Comparison of ENCODE assay signal across 8 cellular contexts in the genomic region with DNA sequence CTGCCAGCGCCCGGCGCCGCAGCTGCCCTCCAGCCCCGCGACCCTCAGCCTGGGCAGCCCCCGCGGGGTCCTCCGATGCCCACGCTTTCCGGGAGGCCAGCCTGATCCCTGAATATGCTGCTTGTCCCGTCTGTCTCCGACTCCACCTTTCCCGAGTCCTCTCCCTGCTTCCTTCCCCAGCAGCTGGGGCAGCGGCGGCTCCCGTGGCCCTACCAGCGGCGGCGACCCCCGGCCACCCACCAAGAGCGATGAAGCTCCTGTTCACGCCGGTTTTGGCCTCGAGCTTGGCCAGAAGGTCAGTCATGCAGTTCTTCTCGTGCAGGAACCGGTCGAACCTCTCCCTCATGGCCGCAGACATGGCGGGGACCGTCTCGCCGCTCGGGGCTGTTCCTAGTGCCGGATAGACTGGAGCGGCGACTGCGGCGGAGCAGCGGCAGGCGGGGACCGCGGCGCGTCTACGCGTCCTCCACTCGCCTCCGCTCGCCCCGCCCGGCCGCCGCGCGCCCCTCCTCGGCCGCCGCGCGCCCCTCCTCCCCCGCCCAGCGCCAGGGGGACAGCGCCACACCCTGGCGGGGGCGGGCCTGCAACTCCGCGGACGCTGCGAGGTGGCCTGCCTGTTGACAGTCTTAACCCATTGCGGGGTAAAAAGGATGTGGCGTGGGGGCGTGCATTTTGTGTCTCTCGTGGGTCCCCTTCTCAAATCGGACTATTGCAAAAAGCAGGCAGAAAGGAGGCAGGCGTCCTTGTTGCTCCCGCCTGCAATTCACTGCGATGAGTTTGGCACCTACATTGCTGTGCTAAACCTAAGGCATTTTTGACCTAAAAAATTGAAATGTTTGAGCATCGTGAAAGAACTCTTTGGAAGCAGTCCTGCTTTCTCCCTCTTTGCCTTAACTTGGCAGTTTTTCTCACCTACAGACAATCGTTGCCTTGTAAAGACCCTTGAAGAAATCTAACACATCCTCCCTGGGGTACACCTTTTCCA. TPM values are rescaled to one million over a fixed set of nuclear protein-coding genes. Genes with fewer than 3 reads are reported as not detected.
DNase-seq lines count a peak whose midpoint lies in the region; ATAC-seq and TF ChIP-seq lines count a peak whose summit lies in the region.

TSS of gene REEP5 (minus strand) at position 395 of the 985 bp plus-strand sequence. CDS start at position 358, 37 bp downstream.

- peaks cover 11% of the 10 kb centered on the region for H3K27me3 ChIP-seq in HUES48 (ENCODE audit: control insufficient read depth, insufficient read depth, low read length)
- no peaks in the 10 kb centered on the region for H3K27me3 ChIP-seq in OCI-LY3 (ENCODE audit: low read depth, low read length)

- H3K9ac ChIP-seq in HUES48 (ENCODE audit: low read depth, low read length) (peak within 1 kb of the TSS; percentile 50), OCI-LY3 (ENCODE audit: low read length) (peak within 1 kb of the TSS; percentile 93)

- H2AFZ ChIP-seq in OCI-LY3 (ENCODE audit: low read depth, low read length), result peak within 1 kb of the TSS; percentile 49

- no peaks in the 10 kb centered on the region for H3K9me3 ChIP-seq in HUES48 (ENCODE audit: control insufficient read depth, insufficient read depth, low read length)
- H3K9me3 ChIP-seq in OCI-LY3 (ENCODE audit: insufficient read depth, low read length), result no peaks in the 10 kb centered on the region

- peak; percentile 57 for ATAC-seq in GM21381 (IDR thresholded peaks at IDR 0.05; ENCODE audit: unreplicated experiment)

- peak within 1 kb of the TSS; percentile 92 for H3K4me2 ChIP-seq in OCI-LY3 (ENCODE audit: low read length)

- H3K79me2 ChIP-seq in OCI-LY3 (ENCODE audit: low read length), result peaks cover 34% of the 10 kb centered on the region

- DNase-seq in D341Med (ENCODE audit: low spot score), result peak; percentile 97
- peak; percentile 81 for DNase-seq in activated T-cell treated with anti-CD3 and anti-CD28 coated beads for 24 hours (ENCODE audit: low read depth)
- peak; percentile 81 for DNase-seq in epithelial cell of esophagus (ENCODE audit: low read depth)
- peak; percentile 79 for DNase-seq in mucosa of gallbladder (ENCODE audit: low spot score)
- DNase-seq in stimulated activated CD8-positive, alpha-beta memory T cell treated with anti-CD3 and anti-CD28 coated beads, Interleukin-4, amount 100 ng/mL, for 48 hours, result peak; percentile 86

- H4K20me1 ChIP-seq in OCI-LY3 (ENCODE audit: insufficient read depth, low read length), result peaks cover 14% of the 10 kb centered on the region; the same call in 1 of the 2 replicates

- H3K36me3 ChIP-seq in HUES48 (ENCODE audit: control insufficient read depth, insufficient read depth, low read length) (peaks cover 24% of the 10 kb centered on the region), OCI-LY3 (replicated peaks; ENCODE audit: low read depth, low read length) (peaks cover 18% of the 10 kb centered on the region)

- H3K27ac ChIP-seq in HUES48 (ENCODE audit: low read depth, low read length) (peak within 1 kb of the TSS; percentile 61), OCI-LY3 (ENCODE audit: low read length) (peak within 1 kb of the TSS; percentile 95)

- H3K4me1 ChIP-seq in HUES48 (ENCODE audit: control insufficient read depth, insufficient read depth, low read length) (peaks cover 8% of the 10 kb centered on the region), OCI-LY3 (ENCODE audit: low read length) (peaks cover 24% of the 10 kb centered on the region)

- TF ChIP-seq CTCF in OCI-LY3 (IDR thresholded peaks at IDR 0.05; ENCODE audit: low read depth, low read length) (peak; percentile 51), epithelial cell of esophagus (IDR thresholded peaks at IDR 0.05; ENCODE audit: insufficient read depth, low read depth, low read length, missing control alignments) (peak; percentile 44)

- H3K4me3 ChIP-seq in HUES48 (ENCODE audit: low read depth, low read length), result peak within 1 kb of the TSS; percentile 73
- peak within 1 kb of the TSS; percentile 99 for H3K4me3 ChIP-seq in OCI-LY3 (ENCODE audit: low read length)
- peak within 1 kb of the TSS; percentile 87 for H3K4me3 ChIP-seq in epithelial cell of esophagus (ENCODE audit: low read length)

RNA-seq across cellular contexts. Expression of gene REEP5, which starts in this region (rescaled TPM):
- 104 TPM for total RNA-seq in mucosa of gallbladder

Comparison
In these comparisons a context has a peak if more than half of its experiments do, and no peak if none do; other contexts are left out.
1. Peak in every context shown above with its lines: DNase-seq, ATAC-seq, H3K4me3 ChIP-seq and H3K27ac ChIP-seq.